26 cellular contexts compared by ENCODE assay signal in genomic region chr20:24639167-24639548, GRCh38.
DNase-seq lines count a peak whose midpoint lies in the region; ATAC-seq, FAIRE-seq and TF ChIP-seq lines count a peak whose summit lies in the region.
"Had no signal": no experiment of that assay in that cellular context is flagged by ENCODE, and none has a peak within 500 bp of the region (broad histone marks: within the 10 kb centered on the region; RNA-seq: fewer than 3 reads in every experiment).

No MANE protein-coding gene starts in this region.

- no peak for TF ChIP-seq POLR2A in H1 (IDR thresholded peaks at IDR 0.05; ENCODE audit: control extremely low read depth in 1 of 2, low read depth in 2 of 2, low read length in 2 of 2)

- H3K14ac ChIP-seq in H1 (ENCODE audit: insufficient read length): no peak overlapping the region

- peak; percentile 26 for DNase-seq in activated CD8-positive, alpha-beta memory T cell treated with anti-CD3 and anti-CD28 coated beads for 24 hours
- DNase-seq in activated CD8-positive, alpha-beta memory T cell treated with anti-CD3 and anti-CD28 coated beads, Interleukin-2, amount 50 U/mL, for 48 hours: no peak
- peak in 1 of 2 experiments; percentile 41 for DNase-seq in H1 (ENCODE audit: low read depth in 1 of 2, low spot score in 2 of 2)
- peak; percentile 49 for DNase-seq in osteocyte (ENCODE audit: extremely low spot score, unreplicated experiment)
- no peak for DNase-seq in COLO668 (lab: John Stamatoyannopoulos, UW; ENCODE audit: unreplicated experiment)
- DNase-seq: ACHN; AML-193; BE2C; Calu3; CD4-positive, alpha-beta T cell; CD8-positive, alpha-beta memory T cell; COR-L47; DMS53; DMS79 treated with DMSO at 0.1 percent for 48 hours; GF-D8; HFFc6 had no signal

- H3K23me2 ChIP-seq in H1 (ENCODE audit: low read depth, low read length): no peaks in the 10 kb centered on the region

- H3K9me3 ChIP-seq in KOPT-K1 (ENCODE audit: insufficient read depth, low read length, poor library complexity, severe bottlenecking) (no peaks in the 10 kb centered on the region), H1 (ENCODE audit: insufficient read depth in 2 of 2, low read depth in 1 of 2, low read length in 1 of 2) (no peaks in the 10 kb centered on the region)
- H3K9me3 ChIP-seq: BE2C, HAP-1 had no signal

- no peaks in the 10 kb centered on the region for H3K36me3 Mint-ChIP-seq in osteocyte (ENCODE audit: unreplicated experiment)
- H3K36me3 Mint-ChIP-seq: CD14-positive monocyte; CD8-positive, alpha-beta memory T cell had no signal

- H3K79me2 ChIP-seq in H1 (ENCODE audit: control insufficient read depth in 1 of 2, insufficient read depth in 2 of 2, low read length in 2 of 2): no peaks in the 10 kb centered on the region

- no peak overlapping the region for H3K4me3 ChIP-seq in H1 (ENCODE audit: extremely low read depth in 1 of 4, insufficient read depth in 2 of 4, low read depth in 3 of 4, low read length in 4 of 4)
- H3K4me3 ChIP-seq: BLaER1 treated with 17β-estradiol and CSF1 and Interleukin-3, amounts not matched to agents 10 nM and 100 nM; HAP-1 had no signal

- H3K27me3 ChIP-seq in H1 (replicated peaks in 1 of 4; ENCODE audit: control insufficient read depth in 3 of 4, extremely low read depth in 1 of 4, insufficient read depth in 3 of 4, low read length in 3 of 4): no peaks in the 10 kb centered on the region
- H3K27me3 ChIP-seq: BE2C; BLaER1 treated with 17β-estradiol and CSF1 and Interleukin-3, amounts not matched to agents 10 nM and 100 nM had no signal

- peaks cover 5 to 14% (median 11%) of the 10 kb centered on the region in 4 experiments for H3K4me1 ChIP-seq in H1 (replicated peaks in 1 of 4; ENCODE audit: control insufficient read depth in 3 of 4, insufficient read depth in 4 of 4, low read length in 3 of 4)
- H3K4me1 ChIP-seq: HAP-1 had no signal

- H4K5ac ChIP-seq in H1 (ENCODE audit: insufficient read length, low read depth, low read length): no peak overlapping the region

- WGBS in H1 (ENCODE audit: extremely low coverage in 1 of 2, insufficient coverage in 1 of 2, insufficient read length in 1 of 2, insufficient replicate concordance in 2 of 2, low coverage in 1 of 2, low lambda C conversion rate in 2 of 2, missing lambda C conversion rate in 1 of 2), 2 experiments: 82% methylated on average over 7 of the region's 7 CpGs; no CpG with 5 or more reads in 1 of the 2 experiments

- no peaks in the 10 kb centered on the region for H4K20me1 ChIP-seq in H1 (replicated peaks in 1 of 2; ENCODE audit: control insufficient read depth in 1 of 2, insufficient read depth in 2 of 2, low read length in 2 of 2)
- H4K20me1 ChIP-seq: BLaER1 treated with 17β-estradiol and CSF1 and Interleukin-3, amounts not matched to agents 10 nM and 100 nM had no signal

- FAIRE-seq in H1 (lab: Jason Lieb, UNC): no peak
- FAIRE-seq: A204.1, GM12891, GM18507 had no signal

- H2BK120ac ChIP-seq in H1 (replicated peaks; ENCODE audit: low read depth, low read length): no peak overlapping the region

- no peak overlapping the region for H3K4ac ChIP-seq in H1 (replicated peaks; ENCODE audit: insufficient read length, low read depth, low read length)

- H3K56ac ChIP-seq in H1 (replicated peaks; ENCODE audit: insufficient read length, low read depth, low read length): no peak overlapping the region

- POLR2A ChIA-PET in H1 (lab: Charles Lee; ENCODE audit: partially characterized antibody): no interaction called here

- H3K27ac Mint-ChIP-seq in osteocyte (ENCODE audit: unreplicated experiment): no peak overlapping the region
- H3K27ac Mint-ChIP-seq: CD14-positive monocyte; CD4-positive, alpha-beta T cell; HFFc6 had no signal

- no peak overlapping the region for H3K18ac ChIP-seq in H1 (ENCODE audit: extremely low read depth, low read length)

- H2BK15ac ChIP-seq in H1 (ENCODE audit: low read length): 0 out of 2 replicates have a peak overlapping the region, but pooled peaks have one; percentile 65

- peak overlapping the region; percentile 16 for H3K27ac ChIP-seq in KOPT-K1 (ENCODE audit: low read depth, low read length, poor library complexity, severe bottlenecking)
- H3K27ac ChIP-seq in H1 (ENCODE audit: low read depth, low read length): no peak overlapping the region
- H3K27ac ChIP-seq: 22Rv1; BLaER1 treated with 17β-estradiol and CSF1 and Interleukin-3, amounts not matched to agents 10 nM and 100 nM had no signal

- peaks cover 12% of the 10 kb centered on the region for H3K4me1 Mint-ChIP-seq in osteocyte (ENCODE audit: unreplicated experiment)
- H3K4me1 Mint-ChIP-seq: CD8-positive, alpha-beta memory T cell had no signal

- H3K9ac ChIP-seq in H1 (replicated peaks in 1 of 4; ENCODE audit: extremely low read depth in 1 of 4, low read depth in 3 of 4, low read length in 3 of 4): no peak overlapping the region
- H3K9ac ChIP-seq: BLaER1 treated with 17β-estradiol and CSF1 and Interleukin-3, amounts not matched to agents 10 nM and 100 nM had no signal

- H3K27me3 Mint-ChIP-seq in osteocyte (ENCODE audit: unreplicated experiment): peaks cover 5% of the 10 kb centered on the region

- no peaks in the 10 kb centered on the region for H3K36me3 ChIP-seq in KOPT-K1 (ENCODE audit: insufficient read depth, low read length)
- H3K36me3 ChIP-seq in H1 (ENCODE audit: control insufficient read depth in 2 of 4, insufficient read depth in 4 of 4, low read length in 3 of 4): no peaks in the 10 kb centered on the region
- H3K36me3 ChIP-seq: BE2C; BLaER1 treated with 17β-estradiol and CSF1 and Interleukin-3, amounts not matched to agents 10 nM and 100 nM; HAP-1 had no signal

- no peaks in the 10 kb centered on the region for H3K79me1 ChIP-seq in H1 (ENCODE audit: low read depth, low read length)

- no peak overlapping the region for H3K23ac ChIP-seq in H1 (ENCODE audit: insufficient read length)

- TF ChIP-seq EP300 in H1 (IDR thresholded peaks at IDR 0.05; ENCODE audit: borderline replicate concordance in 1 of 2, low read depth in 2 of 2, low read length in 2 of 2): no peak

- H4K8ac ChIP-seq in H1 (ENCODE audit: extremely low read depth, insufficient read depth, low read length): no peak overlapping the region

- CTCF ChIA-PET in H1 (lab: Charles Lee; ENCODE audit: partially characterized antibody): no interaction called here

- no peak for TF ChIP-seq RAD21 in H1 (IDR thresholded peaks at IDR 0.05 in 1 of 2, conservative IDR thresholded peaks at IDR 0.05 in 1 of 2; ENCODE audit: low read depth in 2 of 2, low read length in 2 of 2)

- H3K4me3 Mint-ChIP-seq in osteocyte (ENCODE audit: unreplicated experiment): no peak overlapping the region
- H3K4me3 Mint-ChIP-seq: CD14-positive monocyte; CD4-positive, alpha-beta T cell; CD8-positive, alpha-beta memory T cell; HFFc6 had no signal

- H2AK5ac ChIP-seq in H1 (ENCODE audit: low read depth, low read length): no peak overlapping the region; the same call in 1 of the 2 replicates

- no peak overlapping the region for H3K4me2 ChIP-seq in H1 (ENCODE audit: insufficient read depth in 1 of 2, low read depth in 2 of 2, low read length in 2 of 2)
- H3K4me2 ChIP-seq: BLaER1 treated with 17β-estradiol and CSF1 and Interleukin-3, amounts not matched to agents 10 nM and 100 nM had no signal

- no peak overlapping the region for H2BK5ac ChIP-seq in H1 (ENCODE audit: low read depth, low read length)

- peaks cover 4% of the 10 kb centered on the region for H3K9me3 Mint-ChIP-seq in osteocyte (ENCODE audit: unreplicated experiment)
- H3K9me3 Mint-ChIP-seq: CD4-positive, alpha-beta T cell; CD8-positive, alpha-beta memory T cell; HFFc6 had no signal

- no peak for ATAC-seq in HG02973 (IDR thresholded peaks at IDR 0.05; ENCODE audit: unreplicated experiment)
- no peak for ATAC-seq in HG03342 (IDR thresholded peaks at IDR 0.05; ENCODE audit: unreplicated experiment)

- H2BK20ac ChIP-seq in H1 (ENCODE audit: low read length): no peak overlapping the region

- no peak overlapping the region for H2AFZ ChIP-seq in H1 (ENCODE audit: low read length)

- TF ChIP-seq CTCF in H1 (IDR thresholded peaks at IDR 0.05; ENCODE audit: control extremely low read depth in 1 of 3, insufficient read depth in 1 of 3, low read depth in 1 of 3, low read length in 3 of 3) (no peak), osteocyte (IDR thresholded peaks at IDR 0.05) (no peak)

- peak overlapping the region; percentile 72; the same call in 1 of the 2 replicates for H2BK12ac ChIP-seq in H1 (ENCODE audit: low read depth, low read length)

- no peak overlapping the region for H4K91ac ChIP-seq in H1 (replicated peaks; ENCODE audit: insufficient read length, low read length)

TF ChIP-seq in H1, 55 proteins besides CTCF, POLR2A, EP300 and RAD21 (continues in another document):
- TF ChIP-seq GABPA (IDR thresholded peaks at IDR 0.05; ENCODE audit: borderline replicate concordance, insufficient read depth, low read length) (no peak), MAFK (IDR thresholded peaks at IDR 0.05; ENCODE audit: low read depth, low read length) (no peak), BACH1 (IDR thresholded peaks at IDR 0.05; ENCODE audit: low read length) (no peak), HDAC2 (IDR thresholded peaks at IDR 0.05; ENCODE audit: borderline replicate concordance in 1 of 2, low read depth in 2 of 2, low read length in 2 of 2) (no peak), JUN (IDR thresholded peaks at IDR 0.05; ENCODE audit: low read depth, low read length) (no peak), SP1 (IDR thresholded peaks at IDR 0.05; ENCODE audit: low read depth, low read length) (no peak), GTF2F1 (IDR thresholded peaks at IDR 0.05; ENCODE audit: borderline replicate concordance, low read depth, low read length) (no peak), KDM1A (IDR thresholded peaks at IDR 0.05; ENCODE audit: borderline replicate concordance, low read length) (no peak), USF2 (IDR thresholded peaks at IDR 0.05; ENCODE audit: low read length) (no peak), FOSL1 (IDR thresholded peaks at IDR 0.05; ENCODE audit: insufficient read depth, low read depth, low read length) (no peak), SUZ12 (IDR thresholded peaks at IDR 0.05; ENCODE audit: low read length) (no peak), YY1 (IDR thresholded peaks at IDR 0.05; ENCODE audit: low read depth, low read length) (no peak), ASH2L (IDR thresholded peaks at IDR 0.05; ENCODE audit: low read length) (no peak), PHF8 (conservative IDR thresholded peaks at IDR 0.05; ENCODE audit: low read depth, low read length) (no peak), CBX5 (IDR thresholded peaks at IDR 0.05; ENCODE audit: low read depth, low read length) (no peak)

Comparison
In these comparisons a context has a peak if more than half of its experiments do, and no peak if none do; other contexts are left out.
1. DNase-seq: peak in activated CD8-positive, alpha-beta memory T cell treated with anti-CD3 and anti-CD28 coated beads for 24 hours (single experiment) and osteocyte (single experiment); none in activated CD8-positive, alpha-beta memory T cell treated with anti-CD3 and anti-CD28 coated beads, Interleukin-2, amount 50 U/mL, for 48 hours (single experiment) and COLO668 (single experiment).